24 cellular contexts compared by ENCODE assay signal in the genomic region with DNA sequence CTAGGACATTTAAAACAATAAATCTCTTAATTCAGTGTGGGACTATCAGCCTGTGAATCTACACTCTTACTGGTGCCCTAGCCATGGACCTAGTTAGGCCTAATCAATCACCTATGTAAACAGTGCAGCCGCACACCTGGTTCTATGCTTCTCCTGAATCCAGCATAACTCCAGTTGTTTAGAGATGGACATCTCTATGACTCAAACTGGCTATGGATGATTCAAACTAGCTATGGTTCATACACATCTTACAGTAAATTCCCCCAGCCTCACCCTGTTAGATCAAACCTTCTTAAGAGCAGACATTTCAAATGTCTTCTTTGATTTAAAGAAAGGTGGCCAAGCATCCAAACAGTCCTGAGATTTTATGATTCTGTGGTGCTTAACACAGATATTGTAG.
"Had no signal": no experiment of that assay in that cellular context is flagged by ENCODE, and none has a peak within 500 bp of the region (broad histone marks: within the 10 kb centered on the region; RNA-seq: fewer than 3 reads in every experiment).

No MANE protein-coding gene starts in this region.

- H3K27me3 ChIP-seq: adrenal gland, body of pancreas, cardiac muscle cell, SJCRH30 had no signal

- H3K9me3 ChIP-seq: adrenal gland, body of pancreas, SJCRH30, SK-N-SH had no signal

- DNase-seq: activated CD4-positive, alpha-beta memory T cell treated with anti-CD3 and anti-CD28 coated beads, Interleukin-2, amount 10 ng/mL, durations not matched to agents 7 days and 5 days; activated CD4-positive, alpha-beta T cell treated with anti-CD3 and anti-CD28 coated beads for 36 hours; activated CD4-positive, alpha-beta T cell treated with anti-CD3 and anti-CD28 coated beads, Interleukin-2, amount 50 U/mL, for 1 hour; activated gamma-delta T cell treated with Interleukin-2 at 50 U/mL for 16 hours; activated naive CD4-positive, alpha-beta T cell treated with anti-CD3 and anti-CD28 coated beads, Interleukin-2, amount 50 U/mL, for 16 hours; activated naive CD8-positive, alpha-beta T cell treated with anti-CD3 and anti-CD28 coated beads, Interleukin-2, amount 10 ng/mL, durations not matched to agents 7 days and 5 days; activated T-cell treated with anti-CD3 and anti-CD28 coated beads for 4 hours; activated T-cell treated with anti-CD3 and anti-CD28 coated beads, Interleukin-2, amount 50 U/mL, for 48 hours; adrenal gland; aorta; body of pancreas; NCI-H1092; NCI-H1694 treated with DMSO at 0.1 percent for 48 hours; NCI-H2029 treated with DMSO at 0.1 percent for 48 hours; NCI-H526; PC-9; SJCRH30; SK-N-SH; T-helper 1 cell; WERI-Rb-1 had no signal

- H3K27ac ChIP-seq: adrenal gland, body of pancreas, cardiac muscle cell, KMS-11, PC-9, SJCRH30, WERI-Rb-1 had no signal

- ATAC-seq: activated CD4-positive, alpha-beta T cell treated with anti-CD3 and anti-CD28 coated beads for 36 hours; activated T-helper 17 cell treated with anti-CD3 and anti-CD28 coated beads, Interleukin-2, amount 50 U/mL, for 72 hours; body of pancreas; Right ventricle myocardium inferior had no signal

- H3K4me3 ChIP-seq: adrenal gland, body of pancreas, cardiac muscle cell, PC-9, SJCRH30 had no signal

- H3K4me1 ChIP-seq: adrenal gland, body of pancreas, SJCRH30 had no signal

- H3K36me3 ChIP-seq: adrenal gland, cardiac muscle cell, SJCRH30, WERI-Rb-1 had no signal
